ENCODE assay signal across 11 cellular contexts in the genomic region with DNA sequence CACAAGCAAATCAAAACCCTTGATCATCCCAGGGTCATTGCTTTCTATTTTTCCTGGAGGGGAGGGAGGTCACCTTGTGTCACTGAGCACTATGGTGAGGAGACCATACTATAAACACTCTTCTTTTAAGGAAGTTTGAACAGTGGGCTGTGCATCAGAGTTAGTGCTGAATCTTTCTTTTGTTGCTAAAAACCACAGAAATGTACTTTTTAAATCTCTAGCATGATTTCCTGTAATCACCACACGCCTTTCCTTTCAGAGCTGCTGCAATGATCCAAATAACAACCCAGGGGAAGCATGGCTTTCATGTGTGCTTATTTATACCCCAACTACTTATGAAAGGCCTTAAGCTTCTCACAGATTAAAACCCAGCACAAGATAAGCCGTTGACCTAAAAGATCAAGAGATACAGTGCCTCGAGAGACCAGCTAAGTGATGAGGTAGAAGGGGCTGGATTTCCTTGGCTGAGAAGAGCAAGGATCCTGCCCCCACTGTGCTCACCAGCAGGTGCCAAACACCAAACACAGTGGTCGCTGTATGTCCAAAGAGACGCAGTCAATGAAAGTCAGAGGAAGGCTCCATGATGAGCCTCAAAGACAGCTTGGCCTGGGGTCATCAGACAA. TPM values are rescaled to one million over a fixed set of nuclear protein-coding genes. Genes with fewer than 3 reads are reported as not detected.
DNase-seq lines count a peak whose midpoint lies in the region; ATAC-seq, FAIRE-seq and TF ChIP-seq lines count a peak whose summit lies in the region.
"Had no signal": no experiment of that assay in that cellular context is flagged by ENCODE, and none has a peak within 500 bp of the region (broad histone marks: within the 10 kb centered on the region; RNA-seq: fewer than 3 reads in every experiment).

No MANE protein-coding gene starts in this region.

- no peaks in the 10 kb centered on the region for H3K79me2 ChIP-seq in Karpas-422 (ENCODE audit: low read length)

- H4K20me1 ChIP-seq in Karpas-422 (ENCODE audit: insufficient read depth, low read depth, low read length), result no peaks in the 10 kb centered on the region

- no peaks in the 10 kb centered on the region for H3K36me3 ChIP-seq in SJSA1
- no peaks in the 10 kb centered on the region for H3K36me3 ChIP-seq in bronchial epithelial cell (ENCODE audit: control insufficient read depth, insufficient read depth, low read length)
- H3K36me3 ChIP-seq in Karpas-422 (ENCODE audit: insufficient read depth, low read length), result no peaks in the 10 kb centered on the region

- no peak overlapping the region for H3K4me2 ChIP-seq in Karpas-422 (ENCODE audit: low read depth, low read length, poor library complexity, severe bottlenecking)

- no peak overlapping the region for H3K4me3 ChIP-seq in SJSA1
- H3K4me3 ChIP-seq in bronchial epithelial cell (ENCODE audit: low read depth, low read length), result no peak overlapping the region
- H3K4me3 ChIP-seq in Karpas-422 (ENCODE audit: low read length), result no peak overlapping the region

- H3K4me1 ChIP-seq in SJSA1 (replicated peaks) (peaks cover 22% of the 10 kb centered on the region), Karpas-422 (ENCODE audit: low read length) (no peaks in the 10 kb centered on the region)

- no peak for TF ChIP-seq CTCF in bronchial epithelial cell (IDR thresholded peaks at IDR 0.05; ENCODE audit: insufficient read depth, low read length, severe bottlenecking)

- no peak overlapping the region for H2AFZ ChIP-seq in Karpas-422 (ENCODE audit: low read length)

- no peak overlapping the region for H3K9ac ChIP-seq in Karpas-422 (ENCODE audit: low read length)

- FAIRE-seq in bronchial epithelial cell (lab: Jason Lieb, UNC) (peak; percentile 40), urothelium cell line (lab: Jason Lieb, UNC) (no peak)
- FAIRE-seq: TTC549 had no signal

- H3K27ac ChIP-seq in SJSA1, result peak overlapping the region; percentile 90
- no peak overlapping the region for H3K27ac ChIP-seq in Karpas-422 (ENCODE audit: low read length)

- ATAC-seq in GM18502 (IDR thresholded peaks at IDR 0.05; ENCODE audit: poor library complexity, unreplicated experiment) (peak; percentile 46), GM19395 (IDR thresholded peaks at IDR 0.05; ENCODE audit: unreplicated experiment) (no peak), HG03442 (IDR thresholded peaks at IDR 0.05; ENCODE audit: unreplicated experiment) (no peak)

- H3K27me3 ChIP-seq in SJSA1 (replicated peaks) (no peaks in the 10 kb centered on the region), bronchial epithelial cell (ENCODE audit: control insufficient read depth, insufficient read depth, low read length) (no peaks in the 10 kb centered on the region), Karpas-422 (ENCODE audit: low read length) (0 out of 2 replicates have a peak, but pooled peaks cover 6% of the 10 kb centered on the region)

- DNase-seq in SJSA1 (ENCODE audit: low read depth in 1 of 2, low spot score in 2 of 2) (peak in 1 of 2 experiments; percentile 73), bronchial epithelial cell (ENCODE audit: low read depth) (no peak), pons (ENCODE audit: low spot score) (peak; percentile 25), Karpas-422 (no peak), urothelium cell line (ENCODE audit: low spot score) (no peak)
- DNase-seq: NCI-H187, substantia nigra had no signal

- no peaks in the 10 kb centered on the region for H3K9me2 ChIP-seq in Karpas-422 (replicated peaks; ENCODE audit: insufficient read depth, low read length)

- H3K9me3 ChIP-seq in SJSA1 (replicated peaks) (no peaks in the 10 kb centered on the region), Karpas-422 (ENCODE audit: low read length) (no peaks in the 10 kb centered on the region)

RNA-seq across cellular contexts. Expression of gene TRABD2A, which starts 34.7 kb away (rescaled TPM):
- total RNA-seq in SJSA1 (2014; rRNA removed; shearing (Covaris generic)), result 11.8 and 18.3 TPM in 2 replicates
- total RNA-seq in bronchial epithelial cell, result 0.64 and 1.3 TPM in 2 replicates
- 0.04 and 2.4 TPM in 2 replicates for total RNA-seq in Karpas-422 (2014; rRNA removed; shearing (Covaris generic); ENCODE audit: low replicate concordance)

RNA-seq across cellular contexts. Expression of gene TMSB10, which starts 59.3 kb away (rescaled TPM):
- 10,548 and 13,048 TPM in 2 replicates for total RNA-seq in SJSA1 (2014; rRNA removed; shearing (Covaris generic))
- total RNA-seq in bronchial epithelial cell, result 8,033 and 11,022 TPM in 2 replicates
- 1,287 and 3,084 TPM in 2 replicates for total RNA-seq in Karpas-422 (2014; rRNA removed; shearing (Covaris generic); ENCODE audit: low replicate concordance)
